In genomic region chr2:55901322-55901721, GRCh38 we compare ENCODE assay signal across 1 cellular context.
TF ChIP-seq lines count a peak whose summit lies in the region.

No MANE protein-coding gene starts in this region.

TF ChIP-seq in GM23338, 12 proteins besides CTCF, POLR2A, EP300 and RAD21 (continued from another document):
- TF ChIP-seq ZNF462 (CRISPR knock-in tag; IDR thresholded peaks at IDR 0.05) = no peak
